In the genomic region with DNA sequence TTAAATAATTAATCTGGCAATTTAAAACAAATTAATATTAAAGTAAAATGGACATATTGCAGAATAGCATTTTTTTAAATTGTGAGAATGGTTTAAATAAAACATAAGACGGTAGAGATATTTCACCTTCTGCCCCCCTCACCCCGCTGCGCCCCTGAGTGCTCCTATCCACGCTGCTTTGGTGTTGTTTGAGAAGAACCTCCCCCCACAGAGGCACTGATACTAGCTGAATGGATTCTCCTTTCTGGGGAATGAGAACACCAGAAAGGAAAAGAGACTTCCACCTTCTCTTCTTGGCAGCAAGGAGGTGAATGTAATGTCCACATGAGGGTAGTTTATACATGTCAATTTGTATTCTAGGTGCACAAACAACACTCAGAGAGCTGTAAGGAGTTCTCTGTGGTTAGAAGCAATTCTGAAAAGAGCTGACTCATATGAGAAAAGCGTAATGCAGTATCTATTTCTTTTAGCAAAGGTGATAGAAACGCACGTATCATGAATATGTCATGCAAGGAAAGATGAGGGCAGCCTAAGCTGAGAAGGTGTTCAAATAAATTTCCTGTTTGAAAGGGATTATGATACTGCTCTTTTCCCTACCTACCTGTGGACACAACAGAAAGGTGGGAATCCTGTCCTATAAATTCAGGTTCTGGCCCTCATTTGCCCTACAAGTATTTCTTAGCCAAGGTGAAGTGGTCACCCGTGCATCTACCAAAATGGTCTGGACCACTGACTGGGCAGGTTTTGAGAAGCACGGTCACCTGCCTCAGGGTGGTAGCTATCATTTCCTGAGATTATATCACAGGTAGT, we compare ENCODE assay signal across 1 cellular context.
A peak's percentile ranks its signal among the peaks of the same experiment; 100 is the strongest.
TF ChIP-seq lines count a peak whose summit lies in the region.

No MANE protein-coding gene starts in this region.

TF ChIP-seq in K562, 482 proteins besides CTCF, POLR2A, EP300 and RAD21 (continued from another document):
- TF ChIP-seq, protein P1, sequence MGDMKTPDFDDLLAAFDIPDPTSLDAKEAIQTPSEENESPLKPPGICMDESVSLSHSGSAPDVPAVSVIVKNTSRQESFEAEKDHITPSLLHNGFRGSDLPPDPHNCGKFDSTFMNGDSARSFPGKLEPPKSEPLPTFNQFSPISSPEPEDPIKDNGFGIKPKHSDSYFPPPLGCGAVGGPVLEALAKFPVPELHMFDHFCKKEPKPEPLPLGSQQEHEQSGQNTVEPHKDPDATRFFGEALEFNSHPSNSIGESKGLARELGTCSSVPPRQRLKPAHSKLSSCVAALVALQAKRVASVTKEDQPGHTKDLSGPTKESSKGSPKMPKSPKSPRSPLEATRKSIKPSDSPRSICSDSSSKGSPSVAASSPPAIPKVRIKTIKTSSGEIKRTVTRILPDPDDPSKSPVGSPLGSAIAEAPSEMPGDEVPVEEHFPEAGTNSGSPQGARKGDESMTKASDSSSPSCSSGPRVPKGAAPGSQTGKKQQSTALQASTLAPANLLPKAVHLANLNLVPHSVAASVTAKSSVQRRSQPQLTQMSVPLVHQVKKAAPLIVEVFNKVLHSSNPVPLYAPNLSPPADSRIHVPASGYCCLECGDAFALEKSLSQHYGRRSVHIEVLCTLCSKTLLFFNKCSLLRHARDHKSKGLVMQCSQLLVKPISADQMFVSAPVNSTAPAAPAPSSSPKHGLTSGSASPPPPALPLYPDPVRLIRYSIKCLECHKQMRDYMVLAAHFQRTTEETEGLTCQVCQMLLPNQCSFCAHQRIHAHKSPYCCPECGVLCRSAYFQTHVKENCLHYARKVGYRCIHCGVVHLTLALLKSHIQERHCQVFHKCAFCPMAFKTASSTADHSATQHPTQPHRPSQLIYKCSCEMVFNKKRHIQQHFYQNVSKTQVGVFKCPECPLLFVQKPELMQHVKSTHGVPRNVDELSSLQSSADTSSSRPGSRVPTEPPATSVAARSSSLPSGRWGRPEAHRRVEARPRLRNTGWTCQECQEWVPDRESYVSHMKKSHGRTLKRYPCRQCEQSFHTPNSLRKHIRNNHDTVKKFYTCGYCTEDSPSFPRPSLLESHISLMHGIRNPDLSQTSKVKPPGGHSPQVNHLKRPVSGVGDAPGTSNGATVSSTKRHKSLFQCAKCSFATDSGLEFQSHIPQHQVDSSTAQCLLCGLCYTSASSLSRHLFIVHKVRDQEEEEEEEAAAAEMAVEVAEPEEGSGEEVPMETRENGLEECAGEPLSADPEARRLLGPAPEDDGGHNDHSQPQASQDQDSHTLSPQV (IDR thresholded peaks at IDR 0.05) = peak; percentile 27; the same call in 1 of the 2 replicates
- no peak for TF ChIP-seq GABPB2 (CRISPR knock-in tag; conservative IDR thresholded peaks at IDR 0.05)
- 0 out of 2 replicates have a peak, but pooled peaks have one; percentile 25 for TF ChIP-seq SMARCE1 (IDR thresholded peaks at IDR 0.05)
- no peak for TF ChIP-seq FOS (IDR thresholded peaks at IDR 0.05; ENCODE audit: extremely low read depth, insufficient read length)
- TF ChIP-seq, protein P2, sequence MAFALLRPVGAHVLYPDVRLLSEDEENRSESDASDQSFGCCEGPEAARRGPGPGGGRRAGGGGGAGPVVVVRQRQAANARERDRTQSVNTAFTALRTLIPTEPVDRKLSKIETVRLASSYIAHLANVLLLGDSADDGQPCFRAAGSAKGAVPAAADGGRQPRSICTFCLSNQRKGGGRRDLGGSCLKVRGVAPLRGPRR (CRISPR knock-in tag; IDR thresholded peaks at IDR 0.05) = no peak
- TF ChIP-seq, protein P3, sequence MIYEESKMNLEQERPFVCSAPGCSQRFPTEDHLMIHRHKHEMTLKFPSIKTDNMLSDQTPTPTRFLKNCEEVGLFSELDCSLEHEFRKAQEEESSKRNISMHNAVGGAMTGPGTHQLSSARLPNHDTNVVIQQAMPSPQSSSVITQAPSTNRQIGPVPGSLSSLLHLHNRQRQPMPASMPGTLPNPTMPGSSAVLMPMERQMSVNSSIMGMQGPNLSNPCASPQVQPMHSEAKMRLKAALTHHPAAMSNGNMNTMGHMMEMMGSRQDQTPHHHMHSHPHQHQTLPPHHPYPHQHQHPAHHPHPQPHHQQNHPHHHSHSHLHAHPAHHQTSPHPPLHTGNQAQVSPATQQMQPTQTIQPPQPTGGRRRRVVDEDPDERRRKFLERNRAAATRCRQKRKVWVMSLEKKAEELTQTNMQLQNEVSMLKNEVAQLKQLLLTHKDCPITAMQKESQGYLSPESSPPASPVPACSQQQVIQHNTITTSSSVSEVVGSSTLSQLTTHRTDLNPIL (CRISPR knock-in tag; IDR thresholded peaks at IDR 0.05) = no peak
- no peak for TF ChIP-seq SIN3A (IDR thresholded peaks at IDR 0.05; ENCODE audit: borderline replicate concordance in 2 of 2, control insufficient read depth in 1 of 2, low read depth in 2 of 2, low read length in 2 of 2)
- TF ChIP-seq FOSL1 (tag; conservative IDR thresholded peaks at IDR 0.05) = peak; percentile 40; the same call in 1 of the 2 replicates
- no peak for TF ChIP-seq ZNF24 (IDR thresholded peaks at IDR 0.05)
- TF ChIP-seq SUPT5H (IDR thresholded peaks at IDR 0.05) = no peak
- TF ChIP-seq RFX5 (IDR thresholded peaks at IDR 0.05; ENCODE audit: low read depth, low read length) = no peak
- no peak for TF ChIP-seq ZNF561 (CRISPR knock-in tag; conservative IDR thresholded peaks at IDR 0.05)
- TF ChIP-seq NR3C1 (CRISPR knock-in tag; IDR thresholded peaks at IDR 0.05) = no peak
- TF ChIP-seq, protein P4, sequence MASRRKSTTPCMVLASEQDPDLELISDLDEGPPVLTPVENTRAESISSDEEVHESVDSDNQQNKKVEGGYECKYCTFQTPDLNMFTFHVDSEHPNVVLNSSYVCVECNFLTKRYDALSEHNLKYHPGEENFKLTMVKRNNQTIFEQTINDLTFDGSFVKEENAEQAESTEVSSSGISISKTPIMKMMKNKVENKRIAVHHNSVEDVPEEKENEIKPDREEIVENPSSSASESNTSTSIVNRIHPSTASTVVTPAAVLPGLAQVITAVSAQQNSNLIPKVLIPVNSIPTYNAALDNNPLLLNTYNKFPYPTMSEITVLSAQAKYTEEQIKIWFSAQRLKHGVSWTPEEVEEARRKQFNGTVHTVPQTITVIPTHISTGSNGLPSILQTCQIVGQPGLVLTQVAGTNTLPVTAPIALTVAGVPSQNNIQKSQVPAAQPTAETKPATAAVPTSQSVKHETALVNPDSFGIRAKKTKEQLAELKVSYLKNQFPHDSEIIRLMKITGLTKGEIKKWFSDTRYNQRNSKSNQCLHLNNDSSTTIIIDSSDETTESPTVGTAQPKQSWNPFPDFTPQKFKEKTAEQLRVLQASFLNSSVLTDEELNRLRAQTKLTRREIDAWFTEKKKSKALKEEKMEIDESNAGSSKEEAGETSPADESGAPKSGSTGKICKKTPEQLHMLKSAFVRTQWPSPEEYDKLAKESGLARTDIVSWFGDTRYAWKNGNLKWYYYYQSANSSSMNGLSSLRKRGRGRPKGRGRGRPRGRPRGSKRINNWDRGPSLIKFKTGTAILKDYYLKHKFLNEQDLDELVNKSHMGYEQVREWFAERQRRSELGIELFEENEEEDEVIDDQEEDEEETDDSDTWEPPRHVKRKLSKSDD (conservative IDR thresholded peaks at IDR 0.05; ENCODE audit: low read length) = no peak
- TF ChIP-seq, protein P5, sequence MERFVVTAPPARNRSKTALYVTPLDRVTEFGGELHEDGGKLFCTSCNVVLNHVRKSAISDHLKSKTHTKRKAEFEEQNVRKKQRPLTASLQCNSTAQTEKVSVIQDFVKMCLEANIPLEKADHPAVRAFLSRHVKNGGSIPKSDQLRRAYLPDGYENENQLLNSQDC (CRISPR knock-in tag; IDR thresholded peaks at IDR 0.05) = no peak
- TF ChIP-seq NFE2L1 (tag; IDR thresholded peaks at IDR 0.05; ENCODE audit: borderline replicate concordance, low read depth) = 0 out of 2 replicates have a peak, but pooled peaks have one; percentile 37
- no peak for TF ChIP-seq ZNF3 (CRISPR knock-in tag; IDR thresholded peaks at IDR 0.05)
- TF ChIP-seq, protein P6, sequence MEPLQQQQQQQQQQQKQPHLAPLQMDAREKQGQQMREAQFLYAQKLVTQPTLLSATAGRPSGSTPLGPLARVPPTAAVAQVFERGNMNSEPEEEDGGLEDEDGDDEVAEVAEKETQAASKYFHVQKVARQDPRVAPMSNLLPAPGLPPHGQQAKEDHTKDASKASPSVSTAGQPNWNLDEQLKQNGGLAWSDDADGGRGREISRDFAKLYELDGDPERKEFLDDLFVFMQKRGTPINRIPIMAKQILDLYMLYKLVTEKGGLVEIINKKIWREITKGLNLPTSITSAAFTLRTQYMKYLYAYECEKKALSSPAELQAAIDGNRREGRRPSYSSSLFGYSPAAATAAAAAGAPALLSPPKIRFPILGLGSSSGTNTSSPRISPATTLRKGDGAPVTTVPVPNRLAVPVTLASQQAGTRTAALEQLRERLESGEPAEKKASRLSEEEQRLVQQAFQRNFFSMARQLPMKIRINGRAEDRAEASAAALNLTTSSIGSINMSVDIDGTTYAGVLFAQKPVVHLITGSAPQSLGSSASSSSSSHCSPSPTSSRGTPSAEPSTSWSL (CRISPR knock-in tag; IDR thresholded peaks at IDR 0.05; ENCODE audit: borderline replicate concordance) = no peak
- no peak for TF ChIP-seq MYNN (IDR thresholded peaks at IDR 0.05)
- TF ChIP-seq MYNN (CRISPR knock-in tag; IDR thresholded peaks at IDR 0.05) = no peak
- TF ChIP-seq RHOXF2B (CRISPR knock-in tag; conservative IDR thresholded peaks at IDR 0.05) = no peak
- peak; percentile 68 for TF ChIP-seq SMARCA4 (IDR thresholded peaks at IDR 0.05)
- TF ChIP-seq BACH1 (tag; IDR thresholded peaks at IDR 0.05) = peak; percentile 63; the same call in 1 of the 2 replicates
- no peak for TF ChIP-seq KAT8 (IDR thresholded peaks at IDR 0.05; ENCODE audit: low read depth)
- TF ChIP-seq PCBP1 (IDR thresholded peaks at IDR 0.05; ENCODE audit: low read depth, low read length, poor library complexity, severe bottlenecking) = no peak
- no peak for TF ChIP-seq MBD2 (IDR thresholded peaks at IDR 0.05; ENCODE audit: borderline replicate concordance, low read depth)
- TF ChIP-seq, protein P7, sequence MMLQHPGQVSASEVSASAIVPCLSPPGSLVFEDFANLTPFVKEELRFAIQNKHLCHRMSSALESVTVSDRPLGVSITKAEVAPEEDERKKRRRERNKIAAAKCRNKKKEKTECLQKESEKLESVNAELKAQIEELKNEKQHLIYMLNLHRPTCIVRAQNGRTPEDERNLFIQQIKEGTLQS (IDR thresholded peaks at IDR 0.05) = 0 out of 2 replicates have a peak, but pooled peaks have one; percentile 13
- TF ChIP-seq, protein P7 (CRISPR knock-in tag; conservative IDR thresholded peaks at IDR 0.05) = no peak
